ENCODE assay signal across 18 cellular contexts in the genomic region with DNA sequence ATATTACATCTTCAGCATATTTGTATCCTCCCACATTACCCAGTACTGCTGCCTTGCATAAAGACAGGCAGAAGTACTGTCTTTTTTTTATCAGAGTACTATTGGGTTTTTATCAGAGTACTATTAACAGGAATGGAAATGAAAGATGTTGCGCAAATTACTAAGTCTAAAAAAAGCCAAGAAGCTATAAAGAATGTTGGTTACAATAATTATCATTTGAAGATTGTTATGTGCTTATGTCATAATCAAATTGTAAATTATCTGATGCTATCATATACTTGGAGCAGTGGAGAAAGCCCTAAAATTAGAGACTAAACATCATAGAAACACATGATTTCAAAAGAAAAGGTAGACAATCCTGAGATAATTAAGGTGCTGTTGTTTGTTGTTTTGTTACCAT.
DNase-seq lines count a peak whose midpoint lies in the region; ATAC-seq, FAIRE-seq and TF ChIP-seq lines count a peak whose summit lies in the region.
"Had no signal": no experiment of that assay in that cellular context is flagged by ENCODE, and none has a peak within 500 bp of the region (broad histone marks: within the 10 kb centered on the region; RNA-seq: fewer than 3 reads in every experiment).

No MANE protein-coding gene starts in this region.

- no peaks in the 10 kb centered on the region for H3K9me3 ChIP-seq in MM.1S (replicated peaks; ENCODE audit: insufficient read depth, low read length)
- H3K9me3 ChIP-seq: SJSA1 had no signal

- FAIRE-seq in D721Med (lab: Jason Lieb, UNC) = peak; percentile 67
- FAIRE-seq: HTR-8/SVneo, K562 had no signal

- H3K27me3 Mint-ChIP-seq in activated naive CD4-positive, alpha-beta T cell treated with anti-CD3 and anti-CD28 coated beads, Interleukin-2, amount 10 ng/mL, durations not matched to agents 7 days and 5 days = no peaks in the 10 kb centered on the region

- H2AFZ ChIP-seq in KMS-11 (ENCODE audit: low read depth) (no peak overlapping the region), MM.1S (ENCODE audit: low read length) (no peak overlapping the region)

- H3K4me3 Mint-ChIP-seq in activated naive CD4-positive, alpha-beta T cell treated with anti-CD3 and anti-CD28 coated beads, Interleukin-2, amount 10 ng/mL, durations not matched to agents 7 days and 5 days = no peak overlapping the region
- H3K4me3 Mint-ChIP-seq: H9 had no signal

- DNase-seq in D721Med (ENCODE audit: insufficient read length, low spot score) (no peak), amniotic epithelial cell (ENCODE audit: low read depth) (peak; percentile 14), MM.1S (no peak), SIG-M5 treated with dmso at 0.1 percent for 504 hours (lab: John Stamatoyannopoulos, UW; ENCODE audit: unreplicated experiment) (no peak)
- DNase-seq in activated naive CD4-positive, alpha-beta T cell treated with anti-CD3 and anti-CD28 coated beads, Interleukin-2, amount 10 ng/mL, durations not matched to agents 7 days and 5 days = no peak
- DNase-seq: ACHN; CD4-positive, CD25-positive, alpha-beta regulatory T cell; DMS79 treated with DMSO at 0.1 percent for 48 hours; H9; NCI-H1092 treated with DMSO at 0.1 percent for 48 hours; NCI-H1694; NCI-H82 had no signal

- H3K4me3 ChIP-seq in KMS-11 (IDR thresholded peaks at IDR 0.05; ENCODE audit: insufficient read depth, low read depth, low read length) (no peak overlapping the region), MM.1S (ENCODE audit: low read length) (no peak overlapping the region)
- H3K4me3 ChIP-seq: K562, SJSA1 had no signal

- no peaks in the 10 kb centered on the region for H3K27me3 ChIP-seq in KMS-11 (ENCODE audit: insufficient read depth, low read depth)
- no peaks in the 10 kb centered on the region for H3K27me3 ChIP-seq in layer of hippocampus (ENCODE audit: control insufficient read depth, insufficient read depth, low read length)
- no peaks in the 10 kb centered on the region for H3K27me3 ChIP-seq in MM.1S (replicated peaks; ENCODE audit: insufficient read depth, low read length)
- H3K27me3 ChIP-seq: SJSA1 had no signal

- H3K4me1 ChIP-seq in KMS-11 (ENCODE audit: low read depth, poor library complexity, severe bottlenecking) = peaks cover 34% of the 10 kb centered on the region
- no peaks in the 10 kb centered on the region for H3K4me1 ChIP-seq in MM.1S (ENCODE audit: low read length)

- no peak overlapping the region for H3K27ac Mint-ChIP-seq in activated naive CD4-positive, alpha-beta T cell treated with anti-CD3 and anti-CD28 coated beads, Interleukin-2, amount 10 ng/mL, durations not matched to agents 7 days and 5 days
- H3K27ac Mint-ChIP-seq: CD4-positive, CD25-positive, alpha-beta regulatory T cell; H9 had no signal

- H3K79me2 ChIP-seq in KMS-11 (ENCODE audit: insufficient read depth, low read depth) (no peaks in the 10 kb centered on the region), MM.1S (ENCODE audit: low read length) (no peaks in the 10 kb centered on the region)

- H3F3A ChIP-seq in MM.1S (ENCODE audit: insufficient read depth, low read length) = no peaks in the 10 kb centered on the region

- H3K9me2 ChIP-seq in MM.1S (replicated peaks; ENCODE audit: insufficient read depth, low read length) = no peaks in the 10 kb centered on the region

- H3K9me3 Mint-ChIP-seq in activated naive CD4-positive, alpha-beta T cell treated with anti-CD3 and anti-CD28 coated beads, Interleukin-2, amount 10 ng/mL, durations not matched to agents 7 days and 5 days = no peaks in the 10 kb centered on the region
- H3K9me3 Mint-ChIP-seq: H9 had no signal

- no peak for ATAC-seq in GM21576 (IDR thresholded peaks at IDR 0.05; ENCODE audit: unreplicated experiment)
- ATAC-seq: K562 had no signal

- H3K4me2 ChIP-seq in KMS-11 (peak overlapping the region; percentile 31; the same call in 1 of the 2 replicates), MM.1S (ENCODE audit: low read depth, low read length) (no peak overlapping the region)

- no peaks in the 10 kb centered on the region for H4K20me1 ChIP-seq in KMS-11 (ENCODE audit: insufficient read depth)
- H4K20me1 ChIP-seq in MM.1S (ENCODE audit: insufficient read depth, low read length) = no peaks in the 10 kb centered on the region

- no peaks in the 10 kb centered on the region for H3K36me3 Mint-ChIP-seq in activated naive CD4-positive, alpha-beta T cell treated with anti-CD3 and anti-CD28 coated beads, Interleukin-2, amount 10 ng/mL, durations not matched to agents 7 days and 5 days
- H3K36me3 Mint-ChIP-seq: CD4-positive, CD25-positive, alpha-beta regulatory T cell had no signal

- H3K9ac ChIP-seq in KMS-11 = no peak overlapping the region
- no peak overlapping the region for H3K9ac ChIP-seq in MM.1S (ENCODE audit: low read length)

- CTCF ChIA-PET in activated naive CD4-positive, alpha-beta T cell treated with anti-CD3 and anti-CD28 coated beads, Interleukin-2, amount 10 ng/mL, durations not matched to agents 7 days and 5 days (lab: Charles Lee) = interaction anchor here (1.0 kb wide), 1 partner anchor 9 kb away, joined by 4 read pairs; no protein-coding TSS in a partner anchor

- H3K27ac ChIP-seq in KMS-11 = no peak overlapping the region
- H3K27ac ChIP-seq in layer of hippocampus (ENCODE audit: low read depth, low read length) = peak overlapping the region; percentile 49
- no peak overlapping the region for H3K27ac ChIP-seq in MM.1S (ENCODE audit: low read length)
- H3K27ac ChIP-seq: SJSA1 had no signal

- H3K36me3 ChIP-seq in KMS-11 (ENCODE audit: insufficient read depth) (no peaks in the 10 kb centered on the region), MM.1S (replicated peaks; ENCODE audit: insufficient read depth, low read length) (no peaks in the 10 kb centered on the region)
- H3K36me3 ChIP-seq: SJSA1 had no signal

- no peaks in the 10 kb centered on the region for H3K4me1 Mint-ChIP-seq in activated naive CD4-positive, alpha-beta T cell treated with anti-CD3 and anti-CD28 coated beads, Interleukin-2, amount 10 ng/mL, durations not matched to agents 7 days and 5 days

- TF ChIP-seq CTCF in D721Med (IDR thresholded peaks at IDR 0.05; ENCODE audit: insufficient read depth, missing control alignments) = no peak
- TF ChIP-seq CTCF in KMS-11 (conservative IDR thresholded peaks at IDR 0.05; ENCODE audit: low read depth, low read length) = no peak
- no peak for TF ChIP-seq CTCF in MM.1S (IDR thresholded peaks at IDR 0.05; ENCODE audit: low read length)
